In the genomic region with DNA sequence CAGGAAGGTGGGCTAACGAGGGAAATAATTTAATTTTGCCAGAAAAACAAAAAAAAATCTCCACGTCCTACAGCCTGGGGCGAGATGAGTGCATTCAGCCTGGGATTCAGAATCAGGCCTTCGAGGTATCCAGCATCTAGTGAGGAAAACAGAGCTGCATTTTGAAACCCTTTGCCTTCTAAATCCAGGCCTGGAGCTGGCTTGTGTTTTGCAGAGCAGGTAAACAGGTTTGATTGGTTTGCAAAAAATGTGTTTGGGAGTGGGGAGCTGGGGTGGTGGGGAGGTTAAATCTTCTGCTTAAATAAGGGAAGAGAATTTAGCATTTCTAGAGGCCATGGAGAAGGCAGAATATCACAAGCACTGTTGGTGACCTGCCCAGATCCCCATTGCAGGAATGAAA, we compare ENCODE assay signal across 1 cellular context.
TF ChIP-seq lines count a peak whose summit lies in the region.

No MANE protein-coding gene starts in this region.

TF ChIP-seq in IMR-90, 13 proteins besides CTCF, POLR2A, EP300 and RAD21 (continued from another document):
- TF ChIP-seq BHLHE40 (IDR thresholded peaks at IDR 0.05; ENCODE audit: low read depth, low read length) (no peak), SMC3 (IDR thresholded peaks at IDR 0.05; ENCODE audit: low read depth, low read length) (no peak), NFE2L2 (IDR thresholded peaks at IDR 0.05; ENCODE audit: low read depth, low read length) (no peak), USF2 (IDR thresholded peaks at IDR 0.05; ENCODE audit: low read depth, low read length) (no peak), RCOR1 (IDR thresholded peaks at IDR 0.05; ENCODE audit: insufficient replicate concordance, low read length) (no peak), CHD1 (IDR thresholded peaks at IDR 0.05; ENCODE audit: low read depth, low read length) (no peak), CEBPB (IDR thresholded peaks at IDR 0.05; ENCODE audit: low read depth, low read length) (no peak), MAFK (IDR thresholded peaks at IDR 0.05; ENCODE audit: low read depth, low read length) (no peak)
